8 cellular contexts compared by ENCODE assay signal in genomic region chr3:14143826-14144225, GRCh38. TPM values are rescaled to one million over a fixed set of nuclear protein-coding genes. Genes with fewer than 3 reads are reported as not detected.
DNase-seq lines count a peak whose midpoint lies in the region; ATAC-seq and TF ChIP-seq lines count a peak whose summit lies in the region.

No MANE protein-coding gene starts in this region.

- H3K9me3 Mint-ChIP-seq in activated T-cell treated with anti-CD3 and anti-CD28 coated beads, Interleukin-2, amount 50 U/mL, for 24 hours = no peaks in the 10 kb centered on the region
- no peaks in the 10 kb centered on the region for H3K9me3 Mint-ChIP-seq in activated T-helper 1 cell treated with anti-CD3 and anti-CD28 coated beads, Interleukin-12 subunit alpha, Interleukin-12 subunit beta, Interleukin-2, Interleukin-4 antibody, amounts not matched to agents 30 ng/mL and 10 ng/mL and 1 ng/mL, durations not matched to agents 14 hours and 24 hours and 36 hours

- H3K27ac ChIP-seq in cardiac muscle cell (peak overlapping the region; percentile 25), sigmoid colon (peak overlapping the region; percentile 81 to 92 (median 84))

- peak overlapping the region; percentile 93 for H3K27ac Mint-ChIP-seq in activated T-cell treated with anti-CD3 and anti-CD28 coated beads, Interleukin-2, amount 50 U/mL, for 24 hours
- peak overlapping the region; percentile 93 for H3K27ac Mint-ChIP-seq in activated T-helper 1 cell treated with anti-CD3 and anti-CD28 coated beads, Interleukin-12 subunit alpha, Interleukin-12 subunit beta, Interleukin-2, Interleukin-4 antibody, amounts not matched to agents 30 ng/mL and 10 ng/mL and 1 ng/mL, durations not matched to agents 14 hours and 24 hours and 36 hours

- 29 to 45% methylated on average over 3 of the region's 3 CpGs for WGBS in sigmoid colon, 2 donors

- H3K27me3 ChIP-seq in cardiac muscle cell = no peaks in the 10 kb centered on the region
- no peaks in the 10 kb centered on the region for H3K27me3 ChIP-seq in sigmoid colon

- peaks cover 7% of the 10 kb centered on the region for H3K36me3 ChIP-seq in cardiac muscle cell
- peaks cover 8 to 72% (median 18%) of the 10 kb centered on the region in 4 donors for H3K36me3 ChIP-seq in sigmoid colon

- ATAC-seq in HG03378 (IDR thresholded peaks at IDR 0.05; ENCODE audit: unreplicated experiment) = no peak
- ATAC-seq in HG02798 (IDR thresholded peaks at IDR 0.05; ENCODE audit: poor library complexity, unreplicated experiment) = no peak
- ATAC-seq in HG02885 (IDR thresholded peaks at IDR 0.05; ENCODE audit: poor library complexity, unreplicated experiment) = no peak

- peaks cover 92% of the 10 kb centered on the region for H3K36me3 Mint-ChIP-seq in activated T-cell treated with anti-CD3 and anti-CD28 coated beads, Interleukin-2, amount 50 U/mL, for 24 hours (ENCODE audit: low read depth)
- peaks cover 40% of the 10 kb centered on the region for H3K36me3 Mint-ChIP-seq in activated T-helper 1 cell treated with anti-CD3 and anti-CD28 coated beads, Interleukin-12 subunit alpha, Interleukin-12 subunit beta, Interleukin-2, Interleukin-4 antibody, amounts not matched to agents 30 ng/mL and 10 ng/mL and 1 ng/mL, durations not matched to agents 14 hours and 24 hours and 36 hours (ENCODE audit: low read depth)

- no peaks in the 10 kb centered on the region for H3K27me3 Mint-ChIP-seq in activated T-cell treated with anti-CD3 and anti-CD28 coated beads, Interleukin-2, amount 50 U/mL, for 24 hours
- no peaks in the 10 kb centered on the region for H3K27me3 Mint-ChIP-seq in activated T-helper 1 cell treated with anti-CD3 and anti-CD28 coated beads, Interleukin-12 subunit alpha, Interleukin-12 subunit beta, Interleukin-2, Interleukin-4 antibody, amounts not matched to agents 30 ng/mL and 10 ng/mL and 1 ng/mL, durations not matched to agents 14 hours and 24 hours and 36 hours (ENCODE audit: insufficient read depth)

- no peak for TF ChIP-seq CTCF in cardiac muscle cell (IDR thresholded peaks at IDR 0.05; ENCODE audit: low read depth, low read length)
- TF ChIP-seq CTCF in sigmoid colon (IDR thresholded peaks at IDR 0.05) = no peak

- H3K4me3 ChIP-seq in cardiac muscle cell = no peak overlapping the region
- H3K4me3 ChIP-seq in sigmoid colon = peak overlapping the region in 2 of 4 donors; percentile 20 to 24

- DNase-seq in activated T-cell treated with anti-CD3 and anti-CD28 coated beads, Interleukin-2, amount 50 U/mL, for 24 hours = no peak
- no peak for DNase-seq in activated T-cell treated with anti-CD3 and anti-CD28 coated beads for 4 hours
- DNase-seq in activated T-helper 1 cell treated with anti-CD3 and anti-CD28 coated beads, Interleukin-12 subunit alpha, Interleukin-12 subunit beta, Interleukin-2, Interleukin-4 antibody, amounts not matched to agents 30 ng/mL and 10 ng/mL and 1 ng/mL, durations not matched to agents 14 hours and 24 hours and 36 hours (ENCODE audit: low spot score) = no peak
- peak in 1 of 2 donors; percentile 98 for DNase-seq in cardiac muscle cell (ENCODE audit: low read depth in 1 of 2, low spot score in 1 of 2)
- peak; percentile 88 for DNase-seq in sigmoid colon

- no peak for TF ChIP-seq POLR2A in sigmoid colon (IDR thresholded peaks at IDR 0.05)

- no peaks in the 10 kb centered on the region for H3K9me3 ChIP-seq in cardiac muscle cell (ENCODE audit: low read depth)
- H3K9me3 ChIP-seq in sigmoid colon = no peaks in the 10 kb centered on the region

- H3K4me1 ChIP-seq in cardiac muscle cell (ENCODE audit: low read depth) = peaks cover 19% of the 10 kb centered on the region
- peaks cover 0 to 54% (median 46%) of the 10 kb centered on the region in 4 donors for H3K4me1 ChIP-seq in sigmoid colon

- H3K4me3 Mint-ChIP-seq in activated T-cell treated with anti-CD3 and anti-CD28 coated beads, Interleukin-2, amount 50 U/mL, for 24 hours = no peak overlapping the region
- H3K4me3 Mint-ChIP-seq in activated T-helper 1 cell treated with anti-CD3 and anti-CD28 coated beads, Interleukin-12 subunit alpha, Interleukin-12 subunit beta, Interleukin-2, Interleukin-4 antibody, amounts not matched to agents 30 ng/mL and 10 ng/mL and 1 ng/mL, durations not matched to agents 14 hours and 24 hours and 36 hours = peak overlapping the region; percentile 37

- intact Hi-C loops in activated T-helper 1 cell treated with anti-CD3 and anti-CD28 coated beads, Interleukin-12 subunit alpha, Interleukin-12 subunit beta, Interleukin-2, Interleukin-4 antibody, amounts not matched to agents 30 ng/mL and 10 ng/mL and 1 ng/mL, durations not matched to agents 14 hours and 24 hours and 36 hours (cut with micrococcal nuclease) = loop anchor here (1.0 to 2.0 kb wide), 7 partner anchors 20 to 803 kb away; partner anchors contain the start of genes CHCHD4, LSM3, NR2C2 and SLC6A6
- intact Hi-C loops in sigmoid colon (cut with DNase I) = loop anchor here (1.0 to 10.0 kb wide), 3 partner anchors 19 to 1479 kb away; partner anchors contain the start of genes LSM3, RAF1, TMEM43 and XPC

- peak in 2 of 4 donors; percentile 39 to 62 for TF ChIP-seq EP300 in sigmoid colon (IDR thresholded peaks at IDR 0.05)

- H3K4me1 Mint-ChIP-seq in activated T-cell treated with anti-CD3 and anti-CD28 coated beads, Interleukin-2, amount 50 U/mL, for 24 hours (ENCODE audit: low read depth) = peaks cover 61% of the 10 kb centered on the region
- peaks cover 59% of the 10 kb centered on the region for H3K4me1 Mint-ChIP-seq in activated T-helper 1 cell treated with anti-CD3 and anti-CD28 coated beads, Interleukin-12 subunit alpha, Interleukin-12 subunit beta, Interleukin-2, Interleukin-4 antibody, amounts not matched to agents 30 ng/mL and 10 ng/mL and 1 ng/mL, durations not matched to agents 14 hours and 24 hours and 36 hours (ENCODE audit: low read depth)

RNA-seq across cellular contexts. Expression of gene TMEM43, which starts 19.0 kb away (rescaled TPM):
- 40.4 and 41.3 TPM in 2 replicates for total RNA-seq in activated T-helper 1 cell treated with anti-CD3 and anti-CD28 coated beads, Interleukin-12 subunit alpha, Interleukin-12 subunit beta, Interleukin-2, Interleukin-4 antibody, amounts not matched to agents 30 ng/mL and 10 ng/mL and 1 ng/mL, durations not matched to agents 14 hours and 24 hours and 36 hours
- 21.5 and 30.8 TPM in 2 replicates for total RNA-seq in cardiac muscle cell
- 21.7 and 27.4 TPM in 2 replicates for polyA plus RNA-seq in cardiac muscle cell
- total RNA-seq in sigmoid colon = 10 to 100 TPM; 68.0 to 88.3 (median 80.2) TPM
- polyA plus RNA-seq in sigmoid colon = 10 to 100 TPM in 1 of 3 donors, 1 to 10 TPM in 2; 6.0 to 33.7 (median 7.2) TPM

RNA-seq across cellular contexts. Expression of gene CHCHD4, which starts 19.2 kb away (rescaled TPM):
- 27.8 and 29.4 TPM in 2 replicates for total RNA-seq in activated T-helper 1 cell treated with anti-CD3 and anti-CD28 coated beads, Interleukin-12 subunit alpha, Interleukin-12 subunit beta, Interleukin-2, Interleukin-4 antibody, amounts not matched to agents 30 ng/mL and 10 ng/mL and 1 ng/mL, durations not matched to agents 14 hours and 24 hours and 36 hours
- total RNA-seq in cardiac muscle cell (16.0 and 21.6 TPM in 2 replicates), sigmoid colon (10 to 100 TPM; 13.0 to 33.1 (median 26.3) TPM)
- polyA plus RNA-seq in cardiac muscle cell (27.8 and 31.0 TPM in 2 replicates), sigmoid colon (10 to 100 TPM; 15.3 to 33.8 (median 17.4) TPM)

RNA-seq across cellular contexts. Expression of gene XPC, which starts 34.6 kb away (rescaled TPM):
- total RNA-seq in activated T-helper 1 cell treated with anti-CD3 and anti-CD28 coated beads, Interleukin-12 subunit alpha, Interleukin-12 subunit beta, Interleukin-2, Interleukin-4 antibody, amounts not matched to agents 30 ng/mL and 10 ng/mL and 1 ng/mL, durations not matched to agents 14 hours and 24 hours and 36 hours = 34.1 and 35.9 TPM in 2 replicates
- total RNA-seq in cardiac muscle cell (29.0 and 37.7 TPM in 2 replicates), sigmoid colon (10 to 100 TPM; 30.3 to 37.5 (median 32.6) TPM)
- polyA plus RNA-seq in cardiac muscle cell (26.6 and 38.8 TPM in 2 replicates), sigmoid colon (10 to 100 TPM in 1 of 3 donors, 1 to 10 TPM in 2; 8.1 to 20.0 (median 9.0) TPM)

RNA-seq across cellular contexts. Expression of gene LSM3, which starts 34.8 kb away (rescaled TPM):
- total RNA-seq in activated T-helper 1 cell treated with anti-CD3 and anti-CD28 coated beads, Interleukin-12 subunit alpha, Interleukin-12 subunit beta, Interleukin-2, Interleukin-4 antibody, amounts not matched to agents 30 ng/mL and 10 ng/mL and 1 ng/mL, durations not matched to agents 14 hours and 24 hours and 36 hours = 15.6 and 15.8 TPM in 2 replicates
- total RNA-seq in cardiac muscle cell (5.9 and 11.2 TPM in 2 replicates), sigmoid colon (10 to 100 TPM in 3 of 4 donors, 1 to 10 TPM in 1; 8.0 to 17.1 (median 14.9) TPM)
- polyA plus RNA-seq in cardiac muscle cell (27.2 and 32.2 TPM in 2 replicates), sigmoid colon (10 to 100 TPM; 15.0 to 20.4 (median 19.2) TPM)
